ENCODE assay signal across 8 cellular contexts in genomic region chr2:177391822-177392372, GRCh38. TPM values are rescaled to one million over a fixed set of nuclear protein-coding genes. Genes with fewer than 3 reads are reported as not detected.
DNase-seq lines count a peak whose midpoint lies in the region; TF ChIP-seq lines count a peak whose summit lies in the region.

No MANE protein-coding gene starts in this region.

- DNase-seq in Calu3 (no peak), MG63 (no peak), endodermal cell (no peak), osteocyte (ENCODE audit: extremely low spot score, unreplicated experiment) (no peak), NCI-H1048 (lab: John Stamatoyannopoulos, UW) (no peak), NCI-H2196 (lab: John Stamatoyannopoulos, UW; ENCODE audit: unreplicated experiment) (no peak), NCI-H82 (lab: John Stamatoyannopoulos, UW) (no peak)
- no peak for DNase-seq in stimulated activated CD4-positive, alpha-beta T cell treated with anti-CD3 and anti-CD28 coated beads, Interleukin-4, amount 100 ng/mL, for 4 hours

- peak overlapping the region; percentile 69 for H3K4me3 ChIP-seq in MG63
- peak overlapping the region; percentile 89 for H3K4me3 ChIP-seq in endodermal cell (ENCODE audit: low read length)

- CTCF ChIA-PET in Calu3 (lab: Charles Lee): interaction anchor here (0.5 to 1.7 kb wide), 5 partner anchors 8 to 26 kb away, joined by 3 to 5 read pairs (median 4); no protein-coding TSS in a partner anchor

- no peak overlapping the region for H3K27ac ChIP-seq in endodermal cell (ENCODE audit: low read depth, low read length)

- H3K27me3 Mint-ChIP-seq in Calu3 (ENCODE audit: unreplicated experiment) (no peaks in the 10 kb centered on the region), endodermal cell (ENCODE audit: insufficient read depth) (no peaks in the 10 kb centered on the region), osteocyte (ENCODE audit: unreplicated experiment) (no peaks in the 10 kb centered on the region)

- H3K4me1 Mint-ChIP-seq in Calu3 (ENCODE audit: low read depth, unreplicated experiment) (peaks cover 58% of the 10 kb centered on the region), endodermal cell (peaks cover 43% of the 10 kb centered on the region), osteocyte (ENCODE audit: unreplicated experiment) (peaks cover 37% of the 10 kb centered on the region)

- WGBS in endodermal cell (ENCODE audit: insufficient coverage in 1 of 2, insufficient read length in 1 of 2), 2 experiments: 80 to 84% methylated on average over 4 of the region's 4 CpGs

- H3K36me3 ChIP-seq in MG63: no peaks in the 10 kb centered on the region
- H3K36me3 ChIP-seq in endodermal cell (ENCODE audit: control insufficient read depth, insufficient read depth, low read length): no peaks in the 10 kb centered on the region

- H3K36me3 Mint-ChIP-seq in Calu3 (ENCODE audit: insufficient read depth, unreplicated experiment) (peaks cover 41% of the 10 kb centered on the region), endodermal cell (ENCODE audit: low read depth) (no peaks in the 10 kb centered on the region), osteocyte (ENCODE audit: unreplicated experiment) (no peaks in the 10 kb centered on the region)

- intact Hi-C loops in Calu3 (cut with micrococcal nuclease; ENCODE audit: unreplicated experiment): no loop called here

- no peaks in the 10 kb centered on the region for H3K4me1 ChIP-seq in endodermal cell (ENCODE audit: control insufficient read depth, insufficient read depth, low read length)

- no peak overlapping the region for H3K9ac ChIP-seq in endodermal cell (ENCODE audit: extremely low read depth, low read length, poor library complexity, severe bottlenecking)

- no TSS peak for BruUV-seq in Calu3 (replicated peaks; lab: Mats Ljungman, UMichigan)

- peak overlapping the region; percentile 94 for H3K4me3 Mint-ChIP-seq in Calu3 (ENCODE audit: low read depth, unreplicated experiment)
- peak overlapping the region; percentile 92 for H3K4me3 Mint-ChIP-seq in endodermal cell
- peak overlapping the region; percentile 98 for H3K4me3 Mint-ChIP-seq in osteocyte (ENCODE audit: unreplicated experiment)

- H3K9me3 Mint-ChIP-seq in Calu3 (ENCODE audit: low read depth, unreplicated experiment) (no peaks in the 10 kb centered on the region), endodermal cell (no peaks in the 10 kb centered on the region), osteocyte (ENCODE audit: unreplicated experiment) (no peaks in the 10 kb centered on the region)

- H3K27me3 ChIP-seq in MG63: no peaks in the 10 kb centered on the region
- H3K27me3 ChIP-seq in endodermal cell (ENCODE audit: control insufficient read depth, insufficient read depth, low read length, poor library complexity, severe bottlenecking): no peaks in the 10 kb centered on the region

- H3K9me3 ChIP-seq in MG63 (no peaks in the 10 kb centered on the region), endodermal cell (ENCODE audit: control insufficient read depth, low read length) (no peaks in the 10 kb centered on the region)

- TF ChIP-seq CTCF in Calu3 (IDR thresholded peaks at IDR 0.05; ENCODE audit: unreplicated experiment) (no peak), endodermal cell (conservative IDR thresholded peaks at IDR 0.05) (no peak), osteocyte (IDR thresholded peaks at IDR 0.05) (no peak)

- peak overlapping the region; percentile 91 for H3K27ac Mint-ChIP-seq in Calu3 (ENCODE audit: unreplicated experiment)
- peak overlapping the region; percentile 28 for H3K27ac Mint-ChIP-seq in endodermal cell
- H3K27ac Mint-ChIP-seq in osteocyte (ENCODE audit: unreplicated experiment): peak overlapping the region; percentile 65

RNA-seq across cellular contexts. Expression of gene AGPS, which starts 0.7 kb away (rescaled TPM):
- total RNA-seq in Calu3 (2022) (55.2 and 69.9 TPM in 2 replicates), endodermal cell (10 to 100 TPM; 76.8 to 86.1 TPM), osteocyte (34.3 and 38.0 TPM in 2 replicates)
- total RNA-seq in MG63 (2014; rRNA removed; shearing (Covaris generic); ENCODE audit: low replicate concordance): 31.0 and 43.5 TPM in 2 replicates
- polyA plus RNA-seq in endodermal cell (2013, experiment 1 of 2): 30.3 TPM
- 26.9 TPM for polyA plus RNA-seq in endodermal cell (2013, experiment 2 of 2)

Comparison
In these comparisons a context has a peak if more than half of its experiments do, and no peak if none do; other contexts are left out.
1. H3K27ac Mint-ChIP-seq: peak in every context shown above with its lines; median percentile 91 in Calu3; 65 in osteocyte; 28 in endodermal cell.